8 cellular contexts compared by ENCODE assay signal in genomic region chr21:35226960-35227741, GRCh38.
DNase-seq lines count a peak whose midpoint lies in the region; ATAC-seq, FAIRE-seq and TF ChIP-seq lines count a peak whose summit lies in the region.

No MANE protein-coding gene starts in this region.

- intact Hi-C loops in CD8-positive, alpha-beta T cell (cut with DNase I, micrococcal nuclease) = loop anchor here (2.0 to 10.0 kb wide), 5 partner anchors 175 to 340 kb away; partner anchors contain the start of gene RUNX1 (in 1 of the 2)
- intact Hi-C loops in Panc1 (cut with micrococcal nuclease; ENCODE audit: unreplicated experiment) = no loop called here

- H3K79me2 ChIP-seq in H1 (ENCODE audit: control insufficient read depth in 1 of 2, insufficient read depth in 2 of 2, low read length in 2 of 2) = no peaks in the 10 kb centered on the region

- no peak for FAIRE-seq in H1 (lab: Jason Lieb, UNC)

- no peaks in the 10 kb centered on the region for H3K36me3 Mint-ChIP-seq in CD8-positive, alpha-beta T cell

- no peak overlapping the region for H2BK15ac ChIP-seq in H1 (ENCODE audit: low read length)

- H3K9me3 Mint-ChIP-seq in CD8-positive, alpha-beta T cell = no peaks in the 10 kb centered on the region

- H4K20me1 ChIP-seq in H1 (replicated peaks in 1 of 2; ENCODE audit: control insufficient read depth in 1 of 2, insufficient read depth in 2 of 2, low read length in 2 of 2) = no peaks in the 10 kb centered on the region

- no peaks in the 10 kb centered on the region for H3K36me3 ChIP-seq in CD8-positive, alpha-beta T cell (ENCODE audit: insufficient read depth, low read length)
- H3K36me3 ChIP-seq in Panc1 (ENCODE audit: control insufficient read depth, insufficient read depth, low read length) = no peaks in the 10 kb centered on the region
- H3K36me3 ChIP-seq in H1 (ENCODE audit: control insufficient read depth in 2 of 4, insufficient read depth in 4 of 4, low read length in 3 of 4) = no peaks in the 10 kb centered on the region
- H3K36me3 ChIP-seq in tibial nerve = no peaks in the 10 kb centered on the region

- peak overlapping the region; percentile 48 for H3K27ac ChIP-seq in CD8-positive, alpha-beta T cell (ENCODE audit: low read depth, low read length)
- H3K27ac ChIP-seq in Panc1 (ENCODE audit: low read length) (peak overlapping the region; percentile 48; the same call in 1 of the 2 replicates), H1 (ENCODE audit: low read depth, low read length) (no peak overlapping the region), tibial nerve (no peak overlapping the region)

- no peak overlapping the region for H4K91ac ChIP-seq in H1 (replicated peaks; ENCODE audit: insufficient read length, low read length)

- H3K27me3 Mint-ChIP-seq in CD8-positive, alpha-beta T cell (ENCODE audit: low read depth) = no peaks in the 10 kb centered on the region

- ATAC-seq in CD8-positive, alpha-beta T cell = peak; percentile 87
- ATAC-seq in GM19328 (IDR thresholded peaks at IDR 0.05; ENCODE audit: unreplicated experiment) (peak; percentile 69), HG03342 (IDR thresholded peaks at IDR 0.05; ENCODE audit: unreplicated experiment) (peak; percentile 67), Panc1 (no peak)

- H3K23me2 ChIP-seq in H1 (ENCODE audit: low read depth, low read length) = no peaks in the 10 kb centered on the region

- H4K8ac ChIP-seq in H1 (ENCODE audit: extremely low read depth, insufficient read depth, low read length) = no peak overlapping the region

- H2BK20ac ChIP-seq in H1 (ENCODE audit: low read length) = 0 out of 2 replicates have a peak overlapping the region, but pooled peaks have one; percentile 5

- H2BK12ac ChIP-seq in H1 (ENCODE audit: low read depth, low read length) = no peak overlapping the region

- no peak for TF ChIP-seq CTCF in CD8-positive, alpha-beta T cell (IDR thresholded peaks at IDR 0.05)
- no peak for TF ChIP-seq CTCF in Panc1 (IDR thresholded peaks at IDR 0.05)
- no peak for TF ChIP-seq CTCF in H1 (IDR thresholded peaks at IDR 0.05; ENCODE audit: control extremely low read depth in 1 of 3, insufficient read depth in 1 of 3, low read depth in 1 of 3, low read length in 3 of 3)
- no peak for TF ChIP-seq CTCF in tibial nerve (IDR thresholded peaks at IDR 0.05)

- TF ChIP-seq POLR2A in H1 (IDR thresholded peaks at IDR 0.05; ENCODE audit: control extremely low read depth in 1 of 2, low read depth in 2 of 2, low read length in 2 of 2) (no peak), tibial nerve (IDR thresholded peaks at IDR 0.05) (no peak)

- no peak overlapping the region for H3K9ac ChIP-seq in H1 (replicated peaks in 1 of 4; ENCODE audit: extremely low read depth in 1 of 4, low read depth in 3 of 4, low read length in 3 of 4)

- H3K27me3 ChIP-seq in CD8-positive, alpha-beta T cell (ENCODE audit: insufficient read depth, low read length) = no peaks in the 10 kb centered on the region
- no peaks in the 10 kb centered on the region for H3K27me3 ChIP-seq in Panc1 (ENCODE audit: control insufficient read depth, insufficient read depth, low read length)
- H3K27me3 ChIP-seq in H1 (replicated peaks in 1 of 4; ENCODE audit: control insufficient read depth in 3 of 4, extremely low read depth in 1 of 4, insufficient read depth in 3 of 4, low read length in 3 of 4) = no peaks in the 10 kb centered on the region
- no peaks in the 10 kb centered on the region for H3K27me3 ChIP-seq in tibial nerve

- no peak overlapping the region for H3K18ac ChIP-seq in H1 (ENCODE audit: extremely low read depth, low read length)

- peaks cover 38% of the 10 kb centered on the region for H3K4me1 ChIP-seq in CD8-positive, alpha-beta T cell (ENCODE audit: insufficient read depth, low read length)
- H3K4me1 ChIP-seq in Panc1 (ENCODE audit: control insufficient read depth, insufficient read depth, low read length) (no peaks in the 10 kb centered on the region; the same call in 1 of the 2 replicates), H1 (replicated peaks in 1 of 4; ENCODE audit: control insufficient read depth in 3 of 4, insufficient read depth in 4 of 4, low read length in 3 of 4) (peaks cover 0 to 14% (median 2%) of the 10 kb centered on the region in 4 experiments; a peak in 4 of 7 replicates), tibial nerve (peaks cover 0 to 12% (median 4%) of the 10 kb centered on the region in 4 donors)

- TF ChIP-seq RAD21 in H1 (IDR thresholded peaks at IDR 0.05 in 1 of 2, conservative IDR thresholded peaks at IDR 0.05 in 1 of 2; ENCODE audit: low read depth in 2 of 2, low read length in 2 of 2) = no peak

- 86% methylated on average over 13 of the region's 13 CpGs; no CpG with 5 or more reads in 1 of the 2 experiments for WGBS in H1 (ENCODE audit: extremely low coverage in 1 of 2, insufficient coverage in 1 of 2, insufficient read length in 1 of 2, insufficient replicate concordance in 2 of 2, low coverage in 1 of 2, low lambda C conversion rate in 2 of 2, missing lambda C conversion rate in 1 of 2), 2 experiments
- 82 to 90% methylated on average over 13 of the region's 13 CpGs for WGBS in tibial nerve, 2 donors

- TF ChIP-seq EP300 in H1 (IDR thresholded peaks at IDR 0.05; ENCODE audit: borderline replicate concordance in 1 of 2, low read depth in 2 of 2, low read length in 2 of 2) (no peak), tibial nerve (IDR thresholded peaks at IDR 0.05) (no peak)

- H3K79me1 ChIP-seq in H1 (ENCODE audit: low read depth, low read length) = no peaks in the 10 kb centered on the region

- no peaks in the 10 kb centered on the region for H3K9me3 ChIP-seq in CD8-positive, alpha-beta T cell (ENCODE audit: low read length)
- H3K9me3 ChIP-seq in Panc1 (ENCODE audit: control insufficient read depth, insufficient read depth, low read depth, low read length) (no peaks in the 10 kb centered on the region), H1 (ENCODE audit: insufficient read depth in 2 of 2, low read depth in 1 of 2, low read length in 1 of 2) (no peaks in the 10 kb centered on the region), tibial nerve (no peaks in the 10 kb centered on the region)

- H2BK5ac ChIP-seq in H1 (ENCODE audit: low read depth, low read length) = no peak overlapping the region

- DNase-seq in CD8-positive, alpha-beta T cell = peak; percentile 18 to 76 (median 37)
- DNase-seq in Panc1 (ENCODE audit: low read depth, low spot score) (no peak), H1 (ENCODE audit: low read depth in 1 of 2, low spot score in 2 of 2) (no peak), tibial nerve (ENCODE audit: low spot score in 2 of 2) (no peak), NCI-H1694 treated with DMSO at 0.1 percent for 48 hours (lab: John Stamatoyannopoulos, UW) (no peak), hippocampal formation (lab: John Stamatoyannopoulos, UW) (no peak)

- no peak overlapping the region for H2AK5ac ChIP-seq in H1 (ENCODE audit: low read depth, low read length)

- peak overlapping the region; percentile 95 for H3K27ac Mint-ChIP-seq in CD8-positive, alpha-beta T cell

- in situ Hi-C loops in Panc1 (cut with HindIII; ENCODE audit: low pct_unique_long_range_greater_than_20kb, low sequenced_read_pairs) = no loop called here

- no peak overlapping the region for H3K56ac ChIP-seq in H1 (replicated peaks; ENCODE audit: insufficient read length, low read depth, low read length)

- no peak overlapping the region for H3K4ac ChIP-seq in H1 (replicated peaks; ENCODE audit: insufficient read length, low read depth, low read length)

- H3K4me1 Mint-ChIP-seq in CD8-positive, alpha-beta T cell (ENCODE audit: low read depth) = peaks cover 41% of the 10 kb centered on the region

- no peak overlapping the region for H3K4me2 ChIP-seq in H1 (ENCODE audit: insufficient read depth in 1 of 2, low read depth in 2 of 2, low read length in 2 of 2)

- BruUV-seq in Panc1 (replicated peaks; lab: Mats Ljungman, UMichigan) = no TSS peak

- CTCF ChIA-PET in CD8-positive, alpha-beta T cell (lab: Charles Lee) = no interaction called here
- CTCF ChIA-PET in Panc1 (lab: Charles Lee) = no interaction called here
- CTCF ChIA-PET in H1 (lab: Charles Lee; ENCODE audit: partially characterized antibody) = interaction anchor here (0.7 kb wide), 1 partner anchor 23 kb away, joined by 4 read pairs; no protein-coding TSS in a partner anchor

- peak overlapping the region; percentile 2 for H3K4me3 ChIP-seq in CD8-positive, alpha-beta T cell (ENCODE audit: low read depth, low read length)
- H3K4me3 ChIP-seq in Panc1 (ENCODE audit: low read depth in 2 of 2, low read length in 2 of 2) (no peak overlapping the region), H1 (ENCODE audit: extremely low read depth in 1 of 4, insufficient read depth in 2 of 4, low read depth in 3 of 4, low read length in 4 of 4) (no peak overlapping the region), tibial nerve (no peak overlapping the region)

- no peak overlapping the region for H2BK120ac ChIP-seq in H1 (replicated peaks; ENCODE audit: low read depth, low read length)

- H3K4me3 Mint-ChIP-seq in CD8-positive, alpha-beta T cell = peak overlapping the region; percentile 67

- POLR2A ChIA-PET in CD8-positive, alpha-beta T cell (lab: Charles Lee) = interaction anchor here (1.0 to 2.3 kb wide), 6 partner anchors 10 to 337 kb away, joined by 3 to 8 read pairs (median 6); no protein-coding TSS in a partner anchor
- POLR2A ChIA-PET in Panc1 (lab: Charles Lee) = no interaction called here
- POLR2A ChIA-PET in H1 (lab: Charles Lee; ENCODE audit: partially characterized antibody) = no interaction called here

- no peak overlapping the region for H3K23ac ChIP-seq in H1 (ENCODE audit: insufficient read length)

- no peak overlapping the region for H3K14ac ChIP-seq in H1 (ENCODE audit: insufficient read length)

- H4K5ac ChIP-seq in H1 (ENCODE audit: insufficient read length, low read depth, low read length) = no peak overlapping the region

- no peak overlapping the region for H2AFZ ChIP-seq in H1 (ENCODE audit: low read length)

TF ChIP-seq in H1, 55 proteins besides CTCF, POLR2A, EP300 and RAD21:
- TF ChIP-seq CEBPB (IDR thresholded peaks at IDR 0.05; ENCODE audit: low read depth, low read length) (no peak), USF2 (IDR thresholded peaks at IDR 0.05; ENCODE audit: low read length) (no peak), CHD2 (IDR thresholded peaks at IDR 0.05; ENCODE audit: low read length) (no peak)

Comparison
In these comparisons a context has a peak if more than half of its experiments do, and no peak if none do; other contexts are left out.
1. DNase-seq: peak in CD8-positive, alpha-beta T cell (7 of 7); none in Panc1 (single experiment), H1 (0 of 2), tibial nerve (0 of 2), NCI-H1694 treated with DMSO at 0.1 percent for 48 hours (single experiment) and hippocampal formation (0 of 2).
2. H3K27ac ChIP-seq: peak in CD8-positive, alpha-beta T cell (single experiment) and Panc1 (single experiment); none in H1 (single experiment) and tibial nerve (0 of 4).